12 cellular contexts compared by ENCODE assay signal in the genomic region with DNA sequence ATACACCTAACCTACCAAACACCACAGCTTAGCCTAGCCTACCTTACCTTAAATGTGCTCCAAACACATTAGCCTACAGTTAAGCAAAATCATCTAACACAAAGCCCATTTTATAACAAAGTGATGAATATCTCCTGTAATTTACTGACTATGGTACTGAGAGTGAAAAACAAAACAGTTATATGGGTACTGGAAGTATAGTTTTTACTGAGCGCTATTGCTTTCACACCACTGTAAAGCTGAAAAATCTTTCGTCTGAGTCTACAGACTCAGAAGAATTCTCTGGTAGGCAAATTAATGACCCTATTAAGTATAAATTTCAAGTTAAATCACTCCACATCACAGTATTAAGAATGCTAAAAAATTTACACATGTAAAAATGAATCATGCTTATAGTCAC. TPM values are rescaled to one million over a fixed set of nuclear protein-coding genes. Genes with fewer than 3 reads are reported as not detected.
DNase-seq lines count a peak whose midpoint lies in the region; ATAC-seq and TF ChIP-seq lines count a peak whose summit lies in the region.
"Had no signal": no experiment of that assay in that cellular context is flagged by ENCODE, and none has a peak within 500 bp of the region (broad histone marks: within the 10 kb centered on the region; RNA-seq: fewer than 3 reads in every experiment).

No MANE protein-coding gene starts in this region.

- ATAC-seq in activated T-cell treated with anti-CD3 and anti-CD28 coated beads, Interleukin-2, amount 50 U/mL, for 72 hours (replicated peaks in 1 of 2): peak; percentile 2 to 15
- no peak for ATAC-seq in activated naive CD8-positive, alpha-beta T cell treated with anti-CD3 and anti-CD28 coated beads, Interleukin-2, amount 50 U/mL, for 24 hours
- no peak for ATAC-seq in HG02588 (IDR thresholded peaks at IDR 0.05; ENCODE audit: unreplicated experiment)
- no peak for ATAC-seq in HG02759 (IDR thresholded peaks at IDR 0.05; ENCODE audit: unreplicated experiment)

- H3K4me3 ChIP-seq in Karpas-422 (ENCODE audit: low read length) (no peak overlapping the region), spleen (peak overlapping the region in 2 of 8 donors; percentile 16 to 88), suprapubic skin (no peak overlapping the region)
- H3K4me3 ChIP-seq: SJSA1 had no signal

- no peak overlapping the region for H2AFZ ChIP-seq in Karpas-422 (ENCODE audit: low read length)

- no peaks in the 10 kb centered on the region for H3K27me3 ChIP-seq in Karpas-422 (ENCODE audit: low read length)
- no peaks in the 10 kb centered on the region for H3K27me3 ChIP-seq in spleen (replicated peaks in 1 of 7)
- H3K27me3 ChIP-seq in suprapubic skin: no peaks in the 10 kb centered on the region
- H3K27me3 ChIP-seq: SJSA1 had no signal

- H3K79me2 ChIP-seq in Karpas-422 (ENCODE audit: low read length): peaks cover 84% of the 10 kb centered on the region

- no peaks in the 10 kb centered on the region for H3K9me2 ChIP-seq in Karpas-422 (replicated peaks; ENCODE audit: insufficient read depth, low read length)

- peaks cover 4 to 11% of the 10 kb centered on the region in 2 donors for H3K36me3 Mint-ChIP-seq in activated T-cell treated with anti-CD3 and anti-CD28 coated beads, Interleukin-2, amount 50 U/mL, for 72 hours (ENCODE audit: insufficient read depth in 2 of 2)
- H3K36me3 Mint-ChIP-seq in activated naive CD8-positive, alpha-beta T cell treated with anti-CD3 and anti-CD28 coated beads, Interleukin-2, amount 50 U/mL, for 24 hours (ENCODE audit: low read depth): peaks cover 17% of the 10 kb centered on the region

- TF ChIP-seq POLR2A in spleen (IDR thresholded peaks at IDR 0.05): no peak
- TF ChIP-seq POLR2A in suprapubic skin (IDR thresholded peaks at IDR 0.05): no peak

- peak overlapping the region; percentile 12 for H3K27ac Mint-ChIP-seq in activated T-cell treated with anti-CD3 and anti-CD28 coated beads, Interleukin-2, amount 50 U/mL, for 72 hours
- peak overlapping the region; percentile 66 for H3K27ac Mint-ChIP-seq in activated naive CD8-positive, alpha-beta T cell treated with anti-CD3 and anti-CD28 coated beads, Interleukin-2, amount 50 U/mL, for 24 hours
- H3K27ac Mint-ChIP-seq: endodermal cell had no signal

- H3K4me1 Mint-ChIP-seq in activated T-cell treated with anti-CD3 and anti-CD28 coated beads, Interleukin-2, amount 50 U/mL, for 72 hours (ENCODE audit: low read depth): peaks cover 65% of the 10 kb centered on the region
- peaks cover 62% of the 10 kb centered on the region for H3K4me1 Mint-ChIP-seq in activated naive CD8-positive, alpha-beta T cell treated with anti-CD3 and anti-CD28 coated beads, Interleukin-2, amount 50 U/mL, for 24 hours

- 56 to 80% (median 72%) methylated on average over 2 of the region's 2 CpGs for WGBS in spleen, 5 donors
- WGBS in suprapubic skin: 87% methylated on average over 2 of the region's 2 CpGs

- H3K27me3 Mint-ChIP-seq in activated T-cell treated with anti-CD3 and anti-CD28 coated beads, Interleukin-2, amount 50 U/mL, for 72 hours (ENCODE audit: low read depth): no peaks in the 10 kb centered on the region
- no peaks in the 10 kb centered on the region for H3K27me3 Mint-ChIP-seq in activated naive CD8-positive, alpha-beta T cell treated with anti-CD3 and anti-CD28 coated beads, Interleukin-2, amount 50 U/mL, for 24 hours

- TF ChIP-seq CTCF in spleen (IDR thresholded peaks at IDR 0.05 in 8 of 11, conservative IDR thresholded peaks at IDR 0.05 in 3 of 11): no peak
- no peak for TF ChIP-seq CTCF in suprapubic skin (IDR thresholded peaks at IDR 0.05)

- no peak for DNase-seq in activated T-cell treated with anti-CD3 and anti-CD28 coated beads, Interleukin-2, amount 50 U/mL, for 72 hours
- DNase-seq in activated T-cell treated with anti-CD3 and anti-CD28 coated beads for 4 hours (no peak), Karpas-422 (no peak), spleen (no peak), suprapubic skin (ENCODE audit: low spot score in 2 of 2) (no peak)
- no peak for DNase-seq in activated naive CD8-positive, alpha-beta T cell treated with anti-CD3 and anti-CD28 coated beads, Interleukin-2, amount 50 U/mL, for 24 hours
- DNase-seq: Kasumi-1, NCI-H146 had no signal

- H3K36me3 ChIP-seq in Karpas-422 (ENCODE audit: insufficient read depth, low read length) (peaks cover 17% of the 10 kb centered on the region), spleen (peaks cover 0 to 13% (median 0%) of the 10 kb centered on the region in 6 donors), suprapubic skin (no peaks in the 10 kb centered on the region)

- no peaks in the 10 kb centered on the region for H3K9me3 ChIP-seq in Karpas-422 (ENCODE audit: low read length)
- H3K9me3 ChIP-seq in spleen: no peaks in the 10 kb centered on the region
- H3K9me3 ChIP-seq in suprapubic skin: no peaks in the 10 kb centered on the region
- H3K9me3 ChIP-seq: SJSA1 had no signal

- H4K20me1 ChIP-seq in Karpas-422 (ENCODE audit: insufficient read depth, low read depth, low read length): peaks cover 39% of the 10 kb centered on the region

- peak overlapping the region; percentile 36 for H3K27ac ChIP-seq in Karpas-422 (ENCODE audit: low read length)
- peak overlapping the region in 6 of 8 donors; percentile 30 to 100 (median 76) for H3K27ac ChIP-seq in spleen
- H3K27ac ChIP-seq in suprapubic skin: no peak overlapping the region
- H3K27ac ChIP-seq: SJSA1 had no signal

- intact Hi-C loops in spleen (cut with DNase I; ENCODE audit: low total_unique reads): no loop called here

- H3K9me3 Mint-ChIP-seq in activated T-cell treated with anti-CD3 and anti-CD28 coated beads, Interleukin-2, amount 50 U/mL, for 72 hours: no peaks in the 10 kb centered on the region
- no peaks in the 10 kb centered on the region for H3K9me3 Mint-ChIP-seq in activated naive CD8-positive, alpha-beta T cell treated with anti-CD3 and anti-CD28 coated beads, Interleukin-2, amount 50 U/mL, for 24 hours
- H3K9me3 Mint-ChIP-seq: endodermal cell had no signal

- no peak overlapping the region for H3K9ac ChIP-seq in Karpas-422 (ENCODE audit: low read length)

- peak overlapping the region; percentile 18 for H3K4me2 ChIP-seq in Karpas-422 (ENCODE audit: low read depth, low read length, poor library complexity, severe bottlenecking)

- no peak for TF ChIP-seq EP300 in suprapubic skin (IDR thresholded peaks at IDR 0.05)

- peak overlapping the region; percentile 75 to 77 for H3K4me3 Mint-ChIP-seq in activated T-cell treated with anti-CD3 and anti-CD28 coated beads, Interleukin-2, amount 50 U/mL, for 72 hours
- no peak overlapping the region for H3K4me3 Mint-ChIP-seq in activated naive CD8-positive, alpha-beta T cell treated with anti-CD3 and anti-CD28 coated beads, Interleukin-2, amount 50 U/mL, for 24 hours
- H3K4me3 Mint-ChIP-seq: endodermal cell had no signal

- H3K4me1 ChIP-seq in Karpas-422 (ENCODE audit: low read length) (peaks cover 41% of the 10 kb centered on the region), spleen (peaks cover 40 to 90% (median 81%) of the 10 kb centered on the region in 6 donors), suprapubic skin (peaks cover 37% of the 10 kb centered on the region)

RNA-seq across cellular contexts. Expression of a gene that starts 3.4 kb away (rescaled TPM):
- 100 to 1,000 TPM; 209 to 218 TPM for total RNA-seq in activated T-cell treated with anti-CD3 and anti-CD28 coated beads, Interleukin-2, amount 50 U/mL, for 72 hours
- 106 and 193 TPM in 2 replicates for total RNA-seq in Karpas-422 (2014; rRNA removed; shearing (Covaris generic); ENCODE audit: low replicate concordance)
- total RNA-seq in spleen (100 to 1,000 TPM; 180 to 352 (median 238) TPM), suprapubic skin (10 to 100 TPM; 44.9 to 62.6 (median 58.7) TPM)
- polyA plus RNA-seq in spleen: 100 to 1,000 TPM in 1 of 3 donors, 10 to 100 TPM in 2; 66.8 to 117 (median 85.2) TPM

RNA-seq across cellular contexts. Expression of a gene that starts 54.4 kb away (rescaled TPM):
- 10 to 100 TPM; 70.7 to 76.4 TPM for total RNA-seq in activated T-cell treated with anti-CD3 and anti-CD28 coated beads, Interleukin-2, amount 50 U/mL, for 72 hours
- total RNA-seq in Karpas-422 (2014; rRNA removed; shearing (Covaris generic); ENCODE audit: low replicate concordance): 20.5 and 20.7 TPM in 2 replicates
- total RNA-seq in spleen: 100 to 1,000 TPM in 1 of 7 donors, 10 to 100 TPM in 6; 66.6 to 101 (median 94.1) TPM
- 10 to 100 TPM; 24.8 to 77.8 (median 59.5) TPM for polyA plus RNA-seq in spleen
- total RNA-seq in suprapubic skin: 100 to 1,000 TPM in 1 of 4 donors, 10 to 100 TPM in 3; 50.0 to 147 (median 81.7) TPM

Comparison
In these comparisons a context has a peak if more than half of its experiments do, and no peak if none do; other contexts are left out.
1. ATAC-seq: peak in activated T-cell treated with anti-CD3 and anti-CD28 coated beads, Interleukin-2, amount 50 U/mL, for 72 hours (2 of 2); none in activated naive CD8-positive, alpha-beta T cell treated with anti-CD3 and anti-CD28 coated beads, Interleukin-2, amount 50 U/mL, for 24 hours (single experiment), HG02588 (single experiment) and HG02759 (single experiment).